1 cellular context compared by ENCODE assay signal in the genomic region with DNA sequence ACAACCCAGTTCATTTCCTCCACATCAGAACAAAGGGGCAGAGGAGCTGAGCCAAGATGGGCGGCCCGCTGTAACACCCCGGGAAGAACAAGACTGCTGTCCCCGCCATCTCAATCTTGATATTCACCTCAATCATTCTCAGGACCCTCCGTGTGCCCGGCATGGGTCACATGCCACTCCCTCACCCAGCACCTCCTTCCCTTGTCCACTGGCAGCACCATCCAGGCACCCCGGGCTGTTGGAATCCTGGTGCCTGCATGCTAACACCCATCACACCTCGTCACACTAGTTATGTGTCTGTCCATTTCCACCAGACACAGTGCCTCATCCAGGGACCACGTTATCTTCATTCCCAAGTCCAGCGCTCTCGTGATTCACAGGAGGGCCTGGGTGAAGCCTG.
A peak's percentile ranks its signal among the peaks of the same experiment; 100 is the strongest.
TF ChIP-seq lines count a peak whose summit lies in the region.

No MANE protein-coding gene starts in this region.

TF ChIP-seq in K562, 482 proteins besides CTCF, POLR2A, EP300 and RAD21:
- 0 out of 2 replicates have a peak, but pooled peaks have one; percentile 12 for TF ChIP-seq BHLHE40 (IDR thresholded peaks at IDR 0.05; ENCODE audit: low read length)
- no peak for TF ChIP-seq BRD4 (IDR thresholded peaks at IDR 0.05)
- TF ChIP-seq HDAC3 (IDR thresholded peaks at IDR 0.05; ENCODE audit: borderline replicate concordance, partially characterized antibody): no peak
- TF ChIP-seq RFX1 (IDR thresholded peaks at IDR 0.05): no peak
